Comparison of ENCODE assay signal across 1 cellular context in the genomic region with DNA sequence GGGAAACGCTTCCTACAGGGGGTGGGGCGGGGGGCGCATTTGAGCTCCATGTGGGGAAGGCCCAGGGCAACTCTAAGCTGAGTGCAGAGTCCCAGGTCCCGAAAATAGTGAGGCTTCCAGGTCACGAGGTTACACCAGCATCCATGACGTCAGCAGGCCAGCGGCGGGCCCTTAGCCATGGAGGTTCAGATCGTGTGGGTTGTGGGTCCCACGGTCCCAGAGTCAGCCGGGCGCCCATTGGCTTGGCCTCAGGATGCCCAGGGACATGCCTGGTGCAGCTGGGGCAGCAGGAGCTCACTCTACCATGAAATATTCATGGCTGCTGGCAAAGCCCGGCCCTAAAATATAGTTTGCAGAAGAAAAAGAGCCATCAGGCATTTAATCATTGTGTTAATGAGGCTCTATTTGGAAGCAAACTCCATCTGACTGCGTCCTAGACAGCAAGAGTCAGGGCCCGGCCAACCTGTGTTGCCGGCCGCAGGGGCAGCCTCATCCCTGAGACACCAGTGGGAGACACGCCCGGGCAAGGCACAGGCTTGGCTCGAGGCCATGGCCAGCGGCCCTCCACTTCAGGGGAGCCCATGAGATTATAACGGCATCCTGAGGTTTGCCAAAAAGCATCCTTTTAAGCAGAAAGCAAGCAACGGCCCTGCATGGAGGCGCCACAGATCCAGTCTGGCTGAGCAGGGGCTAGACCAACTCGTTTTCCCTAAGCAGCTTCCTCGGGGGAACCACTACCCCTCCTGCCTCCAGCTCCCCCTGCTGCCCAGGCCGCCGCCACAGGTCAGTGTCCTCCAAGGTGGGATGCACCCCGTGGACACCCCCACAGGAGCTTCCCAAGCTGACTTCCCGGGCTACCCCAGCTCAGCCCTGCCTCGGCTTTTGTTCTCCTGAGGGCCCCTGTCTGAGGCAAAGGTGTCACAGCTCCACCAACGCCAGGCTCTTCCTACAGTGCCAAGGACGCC.
TF ChIP-seq lines count a peak whose summit lies in the region.

No MANE protein-coding gene starts in this region.

TF ChIP-seq in H1, 55 proteins besides CTCF, POLR2A, EP300 and RAD21 (continued from another document):
- TF ChIP-seq, protein P1, sequence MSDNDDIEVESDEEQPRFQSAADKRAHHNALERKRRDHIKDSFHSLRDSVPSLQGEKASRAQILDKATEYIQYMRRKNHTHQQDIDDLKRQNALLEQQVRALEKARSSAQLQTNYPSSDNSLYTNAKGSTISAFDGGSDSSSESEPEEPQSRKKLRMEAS (IDR thresholded peaks at IDR 0.05), result no peak
- no peak for TF ChIP-seq NANOG (IDR thresholded peaks at IDR 0.05; ENCODE audit: insufficient read depth, low read depth, low read length, poor library complexity, severe bottlenecking)
- TF ChIP-seq SRF (IDR thresholded peaks at IDR 0.05; ENCODE audit: low read depth, low read length), result no peak
- TF ChIP-seq TCF12 (IDR thresholded peaks at IDR 0.05; ENCODE audit: low read depth, low read length), result no peak
- no peak for TF ChIP-seq JUND (IDR thresholded peaks at IDR 0.05; ENCODE audit: low read length)
- no peak for TF ChIP-seq CTBP2 (IDR thresholded peaks at IDR 0.05; ENCODE audit: borderline replicate concordance, insufficient read depth, insufficient read length, low read length)
- no peak for TF ChIP-seq SIRT6 (IDR thresholded peaks at IDR 0.05; ENCODE audit: low read length)
- TF ChIP-seq TAF7 (optimal IDR thresholded peaks at IDR 0.05; ENCODE audit: borderline replicate concordance, low read depth, low read length), result no peak
- TF ChIP-seq CBX5 (IDR thresholded peaks at IDR 0.05; ENCODE audit: low read depth, low read length), result no peak
TF ChIP-seq in H1: peak in this region for 0.
